In the genomic region with DNA sequence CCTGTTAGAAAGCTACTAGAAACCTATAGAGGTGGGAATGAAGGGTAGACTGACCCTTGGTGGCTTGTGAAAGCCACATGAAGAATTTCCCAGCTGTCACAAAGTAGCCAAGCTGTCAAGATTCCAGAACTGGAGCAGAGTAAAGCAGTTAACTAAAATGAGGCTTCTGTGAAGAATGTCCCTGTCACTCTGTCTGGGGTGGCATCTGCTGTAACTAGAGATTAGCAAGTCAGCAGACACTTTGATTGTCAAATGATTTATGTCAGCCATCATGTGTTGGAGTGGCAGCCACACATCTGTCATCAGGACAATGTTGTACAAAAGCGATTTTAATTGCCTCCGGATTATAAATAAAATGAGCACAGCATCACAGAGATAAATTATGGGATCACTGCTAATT, we compare ENCODE assay signal across 19 cellular contexts.
DNase-seq lines count a peak whose midpoint lies in the region; ATAC-seq and TF ChIP-seq lines count a peak whose summit lies in the region.
"Had no signal": no experiment of that assay in that cellular context is flagged by ENCODE, and none has a peak within 500 bp of the region (broad histone marks: within the 10 kb centered on the region; RNA-seq: fewer than 3 reads in every experiment).

No MANE protein-coding gene starts in this region.

- H2BK15ac ChIP-seq in mesendoderm (replicated peaks; ENCODE audit: low read depth): no peak overlapping the region

- no peak overlapping the region for H3K56ac ChIP-seq in mesendoderm (ENCODE audit: low read length)

- no peak overlapping the region for H3K4me2 ChIP-seq in mesendoderm (ENCODE audit: low read length)

- H3K4me3 Mint-ChIP-seq in T-helper 17 cell: no peak overlapping the region
- H3K4me3 Mint-ChIP-seq: CD4-positive, alpha-beta T cell; H9; IgD-negative memory B cell; T-helper 1 cell treated with Interleukin-12 subunit alpha and Interleukin-12 subunit beta and Interleukin-4 antibody, amounts not matched to agents 30 μg/mL and 1 μg/mL, for 36 hours had no signal

- no peak overlapping the region for H3K27ac ChIP-seq in mesendoderm (ENCODE audit: low read depth, low read length)
- H3K27ac ChIP-seq: HL-60 had no signal

- H3K4me1 Mint-ChIP-seq in T-helper 17 cell: no peaks in the 10 kb centered on the region
- H3K4me1 Mint-ChIP-seq: H9 had no signal

- no peaks in the 10 kb centered on the region for H3K36me3 Mint-ChIP-seq in T-helper 17 cell (ENCODE audit: low read depth)
- H3K36me3 Mint-ChIP-seq: IgD-negative memory B cell had no signal

- no peaks in the 10 kb centered on the region for H3K9me3 ChIP-seq in T-helper 17 cell (ENCODE audit: control insufficient read depth, low read length, poor library complexity, severe bottlenecking)
- H3K9me3 ChIP-seq: BE2C had no signal

- H3K4ac ChIP-seq in mesendoderm (ENCODE audit: low read depth, low read length): no peak overlapping the region

- H2BK5ac ChIP-seq in mesendoderm (ENCODE audit: low read length): no peak overlapping the region

- no peaks in the 10 kb centered on the region for H3K27me3 Mint-ChIP-seq in T-helper 17 cell
- H3K27me3 Mint-ChIP-seq: CD4-positive, alpha-beta T cell; IgD-negative memory B cell had no signal

- POLR2A ChIA-PET in HEK293T (lab: Yijun Ruan, JAX): no interaction called here

- H3K79me1 ChIP-seq in mesendoderm (ENCODE audit: low read length): no peaks in the 10 kb centered on the region

- no peaks in the 10 kb centered on the region for H3K4me1 ChIP-seq in mesendoderm (ENCODE audit: control insufficient read depth, low read depth, low read length)
- H3K4me1 ChIP-seq: BE2C had no signal

- no peaks in the 10 kb centered on the region for H3K36me3 ChIP-seq in mesendoderm (ENCODE audit: control insufficient read depth, insufficient read depth, low read length)
- H3K36me3 ChIP-seq: BE2C had no signal

- no peak overlapping the region for H4K5ac ChIP-seq in mesendoderm (ENCODE audit: low read length)

- no peak overlapping the region for H2BK120ac ChIP-seq in mesendoderm (ENCODE audit: low read depth, low read length)

- CTCF ChIA-PET in HEK293T (lab: Yijun Ruan, JAX): no interaction called here

- no peak overlapping the region for H3K23ac ChIP-seq in mesendoderm (ENCODE audit: low read length)

- ATAC-seq in T-helper 17 cell: no peak
- ATAC-seq in HG03135 (IDR thresholded peaks at IDR 0.05; ENCODE audit: unreplicated experiment): no peak

- no peak overlapping the region for H3K4me3 ChIP-seq in mesendoderm (ENCODE audit: low read length)

- WGBS in mesendoderm (ENCODE audit: extremely low coverage, insufficient coverage, low lambda C conversion rate): no CpG with 5 or more reads among the region's 2 CpGs

- H2AK5ac ChIP-seq in mesendoderm (ENCODE audit: low read length): no peak overlapping the region

- no peak overlapping the region for H4K8ac ChIP-seq in mesendoderm (ENCODE audit: low read depth, low read length)

- H3K79me2 ChIP-seq in mesendoderm (ENCODE audit: control insufficient read depth, insufficient read depth, low read length): no peaks in the 10 kb centered on the region

- no peak overlapping the region for H3K18ac ChIP-seq in mesendoderm (ENCODE audit: low read length)

- no peak overlapping the region for H3K9ac ChIP-seq in mesendoderm (ENCODE audit: low read length)

- no peak for DNase-seq in HEK293T (ENCODE audit: extremely low spot score)
- peak; percentile 69 for DNase-seq in NCI-H1694 (lab: John Stamatoyannopoulos, UW)
- peak; percentile 95 for DNase-seq in NCI-H82 (lab: John Stamatoyannopoulos, UW)
- DNase-seq in mesendoderm: peak; percentile 2
- no peak for DNase-seq in pons (ENCODE audit: low spot score)
- DNase-seq in T-helper 17 cell: no peak
- DNase-seq: BE2C; CD4-positive, alpha-beta T cell; DMS79 treated with DMSO at 0.1 percent for 48 hours; H9; NCI-H1436; NCI-H2081 treated with DMSO at 0.1 percent for 48 hours; NCI-H2227 treated with DMSO at 0.1 percent for 48 hours; NK-92 treated with Interleukin-12 subunit alpha and Interleukin-12 subunit beta, amount 100 ng/mL, for 24 hours; SHP77 treated with DMSO at 0.1 percent for 48 hours had no signal

- no peaks in the 10 kb centered on the region for H3K27me3 ChIP-seq in mesendoderm (ENCODE audit: insufficient read depth, low read length, poor library complexity)
- H3K27me3 ChIP-seq: BE2C had no signal

- H3K27ac Mint-ChIP-seq in T-helper 17 cell: no peak overlapping the region
- H3K27ac Mint-ChIP-seq: CD4-positive, alpha-beta T cell; H9; IgD-negative memory B cell; T-helper 1 cell treated with Interleukin-12 subunit alpha and Interleukin-12 subunit beta and Interleukin-4 antibody, amounts not matched to agents 30 μg/mL and 1 μg/mL, for 36 hours had no signal

TF ChIP-seq in HEK293T, 16 proteins besides CTCF, POLR2A, EP300 and RAD21:
- TF ChIP-seq FOXM1 (IDR thresholded peaks at IDR 0.05; ENCODE audit: borderline replicate concordance): no peak
- TF ChIP-seq, protein P1, sequence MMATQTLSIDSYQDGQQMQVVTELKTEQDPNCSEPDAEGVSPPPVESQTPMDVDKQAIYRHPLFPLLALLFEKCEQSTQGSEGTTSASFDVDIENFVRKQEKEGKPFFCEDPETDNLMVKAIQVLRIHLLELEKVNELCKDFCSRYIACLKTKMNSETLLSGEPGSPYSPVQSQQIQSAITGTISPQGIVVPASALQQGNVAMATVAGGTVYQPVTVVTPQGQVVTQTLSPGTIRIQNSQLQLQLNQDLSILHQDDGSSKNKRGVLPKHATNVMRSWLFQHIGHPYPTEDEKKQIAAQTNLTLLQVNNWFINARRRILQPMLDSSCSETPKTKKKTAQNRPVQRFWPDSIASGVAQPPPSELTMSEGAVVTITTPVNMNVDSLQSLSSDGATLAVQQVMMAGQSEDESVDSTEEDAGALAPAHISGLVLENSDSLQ (IDR thresholded peaks at IDR 0.05): peak; percentile 47

Comparison
In these comparisons a context has a peak if more than half of its experiments do, and no peak if none do; other contexts are left out.
1. DNase-seq: peak in NCI-H1694 (single experiment), NCI-H82 (single experiment) and mesendoderm (single experiment); none in HEK293T (single experiment), pons (single experiment) and T-helper 17 cell (0 of 3).